Comparison of ENCODE assay signal across 3 cellular contexts in the genomic region with DNA sequence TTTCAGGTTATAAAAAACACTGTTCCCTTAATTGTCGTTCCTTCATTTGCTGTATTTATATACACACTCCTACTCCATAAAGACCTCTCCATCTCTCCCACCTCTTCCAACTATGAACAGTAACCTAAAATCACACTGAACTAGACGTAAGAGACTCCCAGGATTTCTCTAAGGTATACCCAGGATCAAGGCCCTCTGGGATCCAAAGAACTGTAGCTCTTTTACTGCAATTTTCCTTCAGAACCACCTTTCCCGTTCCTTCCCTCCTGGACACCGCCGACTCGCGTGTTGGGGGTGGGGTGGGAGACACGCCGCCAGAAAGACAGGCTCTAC.
TF ChIP-seq lines count a peak whose summit lies in the region.

No MANE protein-coding gene starts in this region.

TF ChIP-seq in A549, 52 proteins besides CTCF, POLR2A, EP300 and RAD21:
- no peak for TF ChIP-seq POLR2AphosphoS2 (conservative IDR thresholded peaks at IDR 0.05; ENCODE audit: low read length)

TF ChIP-seq in GM23338, 12 proteins besides CTCF, POLR2A, EP300 and RAD21:
- TF ChIP-seq STAT1 (IDR thresholded peaks at IDR 0.05; ENCODE audit: unreplicated experiment) (no peak), ZNF114 (CRISPR knock-in tag; IDR thresholded peaks at IDR 0.05) (no peak)
- TF ChIP-seq, protein P1, sequence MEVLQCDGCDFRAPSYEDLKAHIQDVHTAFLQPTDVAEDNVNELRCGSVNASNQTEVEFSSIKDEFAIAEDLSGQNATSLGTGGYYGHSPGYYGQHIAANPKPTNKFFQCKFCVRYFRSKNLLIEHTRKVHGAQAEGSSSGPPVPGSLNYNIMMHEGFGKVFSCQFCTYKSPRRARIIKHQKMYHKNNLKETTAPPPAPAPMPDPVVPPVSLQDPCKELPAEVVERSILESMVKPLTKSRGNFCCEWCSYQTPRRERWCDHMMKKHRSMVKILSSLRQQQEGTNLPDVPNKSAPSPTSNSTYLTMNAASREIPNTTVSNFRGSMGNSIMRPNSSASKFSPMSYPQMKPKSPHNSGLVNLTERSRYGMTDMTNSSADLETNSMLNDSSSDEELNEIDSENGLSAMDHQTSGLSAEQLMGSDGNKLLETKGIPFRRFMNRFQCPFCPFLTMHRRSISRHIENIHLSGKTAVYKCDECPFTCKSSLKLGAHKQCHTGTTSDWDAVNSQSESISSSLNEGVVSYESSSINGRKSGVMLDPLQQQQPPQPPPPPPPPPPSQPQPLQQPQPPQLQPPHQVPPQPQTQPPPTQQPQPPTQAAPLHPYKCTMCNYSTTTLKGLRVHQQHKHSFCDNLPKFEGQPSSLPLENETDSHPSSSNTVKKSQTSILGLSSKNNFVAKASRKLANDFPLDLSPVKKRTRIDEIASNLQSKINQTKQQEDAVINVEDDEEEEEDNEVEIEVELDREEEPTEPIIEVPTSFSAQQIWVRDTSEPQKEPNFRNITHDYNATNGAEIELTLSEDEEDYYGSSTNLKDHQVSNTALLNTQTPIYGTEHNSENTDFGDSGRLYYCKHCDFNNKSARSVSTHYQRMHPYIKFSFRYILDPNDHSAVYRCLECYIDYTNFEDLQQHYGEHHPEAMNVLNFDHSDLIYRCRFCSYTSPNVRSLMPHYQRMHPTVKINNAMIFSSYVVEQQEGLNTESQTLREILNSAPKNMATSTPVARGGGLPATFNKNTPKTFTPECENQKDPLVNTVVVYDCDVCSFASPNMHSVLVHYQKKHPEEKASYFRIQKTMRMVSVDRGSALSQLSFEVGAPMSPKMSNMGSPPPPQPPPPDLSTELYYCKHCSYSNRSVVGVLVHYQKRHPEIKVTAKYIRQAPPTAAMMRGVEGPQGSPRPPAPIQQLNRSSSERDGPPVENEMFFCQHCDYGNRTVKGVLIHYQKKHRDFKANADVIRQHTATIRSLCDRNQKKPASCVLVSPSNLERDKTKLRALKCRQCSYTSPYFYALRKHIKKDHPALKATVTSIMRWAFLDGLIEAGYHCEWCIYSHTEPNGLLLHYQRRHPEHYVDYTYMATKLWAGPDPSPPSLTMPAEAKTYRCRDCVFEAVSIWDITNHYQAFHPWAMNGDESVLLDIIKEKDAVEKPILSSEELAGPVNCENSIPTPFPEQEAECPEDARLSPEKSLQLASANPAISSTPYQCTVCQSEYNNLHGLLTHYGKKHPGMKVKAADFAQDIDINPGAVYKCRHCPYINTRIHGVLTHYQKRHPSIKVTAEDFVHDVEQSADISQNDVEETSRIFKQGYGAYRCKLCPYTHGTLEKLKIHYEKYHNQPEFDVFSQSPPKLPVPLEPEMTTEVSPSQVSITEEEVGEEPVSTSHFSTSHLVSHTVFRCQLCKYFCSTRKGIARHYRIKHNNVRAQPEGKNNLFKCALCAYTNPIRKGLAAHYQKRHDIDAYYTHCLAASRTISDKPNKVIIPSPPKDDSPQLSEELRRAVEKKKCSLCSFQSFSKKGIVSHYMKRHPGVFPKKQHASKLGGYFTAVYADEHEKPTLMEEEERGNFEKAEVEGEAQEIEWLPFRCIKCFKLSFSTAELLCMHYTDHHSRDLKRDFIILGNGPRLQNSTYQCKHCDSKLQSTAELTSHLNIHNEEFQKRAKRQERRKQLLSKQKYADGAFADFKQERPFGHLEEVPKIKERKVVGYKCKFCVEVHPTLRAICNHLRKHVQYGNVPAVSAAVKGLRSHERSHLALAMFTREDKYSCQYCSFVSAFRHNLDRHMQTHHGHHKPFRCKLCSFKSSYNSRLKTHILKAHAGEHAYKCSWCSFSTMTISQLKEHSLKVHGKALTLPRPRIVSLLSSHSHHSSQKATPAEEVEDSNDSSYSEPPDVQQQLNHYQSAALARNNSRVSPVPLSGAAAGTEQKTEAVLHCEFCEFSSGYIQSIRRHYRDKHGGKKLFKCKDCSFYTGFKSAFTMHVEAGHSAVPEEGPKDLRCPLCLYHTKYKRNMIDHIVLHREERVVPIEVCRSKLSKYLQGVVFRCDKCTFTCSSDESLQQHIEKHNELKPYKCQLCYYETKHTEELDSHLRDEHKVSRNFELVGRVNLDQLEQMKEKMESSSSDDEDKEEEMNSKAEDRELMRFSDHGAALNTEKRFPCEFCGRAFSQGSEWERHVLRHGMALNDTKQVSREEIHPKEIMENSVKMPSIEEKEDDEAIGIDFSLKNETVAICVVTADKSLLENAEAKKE (CRISPR knock-in tag; IDR thresholded peaks at IDR 0.05): no peak

TF ChIP-seq in GM12878, 131 proteins besides CTCF, POLR2A, EP300 and RAD21:
- no peak for TF ChIP-seq WRNIP1 (IDR thresholded peaks at IDR 0.05; ENCODE audit: borderline replicate concordance, low read depth, low read length)
- TF ChIP-seq, protein P2, sequence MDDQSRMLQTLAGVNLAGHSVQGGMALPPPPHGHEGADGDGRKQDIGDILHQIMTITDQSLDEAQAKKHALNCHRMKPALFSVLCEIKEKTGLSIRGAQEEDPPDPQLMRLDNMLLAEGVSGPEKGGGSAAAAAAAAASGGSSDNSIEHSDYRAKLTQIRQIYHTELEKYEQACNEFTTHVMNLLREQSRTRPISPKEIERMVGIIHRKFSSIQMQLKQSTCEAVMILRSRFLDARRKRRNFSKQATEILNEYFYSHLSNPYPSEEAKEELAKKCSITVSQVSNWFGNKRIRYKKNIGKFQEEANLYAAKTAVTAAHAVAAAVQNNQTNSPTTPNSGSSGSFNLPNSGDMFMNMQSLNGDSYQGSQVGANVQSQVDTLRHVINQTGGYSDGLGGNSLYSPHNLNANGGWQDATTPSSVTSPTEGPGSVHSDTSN (IDR thresholded peaks at IDR 0.05; ENCODE audit: insufficient replicate concordance, low read depth, low read length): no peak
- no peak for TF ChIP-seq E4F1 (IDR thresholded peaks at IDR 0.05; ENCODE audit: borderline replicate concordance, partially characterized antibody)
- TF ChIP-seq E2F8 (IDR thresholded peaks at IDR 0.05; ENCODE audit: low read depth, partially characterized antibody): no peak
- no peak for TF ChIP-seq TCF3 (IDR thresholded peaks at IDR 0.05; ENCODE audit: borderline replicate concordance, insufficient read depth, low read depth, low read length)
- no peak for TF ChIP-seq SPI1 (IDR thresholded peaks at IDR 0.05; ENCODE audit: borderline replicate concordance, insufficient read depth, low read depth, low read length)
- no peak for TF ChIP-seq SMAD1 (IDR thresholded peaks at IDR 0.05; ENCODE audit: low read depth, partially characterized antibody)
- TF ChIP-seq, protein P3, sequence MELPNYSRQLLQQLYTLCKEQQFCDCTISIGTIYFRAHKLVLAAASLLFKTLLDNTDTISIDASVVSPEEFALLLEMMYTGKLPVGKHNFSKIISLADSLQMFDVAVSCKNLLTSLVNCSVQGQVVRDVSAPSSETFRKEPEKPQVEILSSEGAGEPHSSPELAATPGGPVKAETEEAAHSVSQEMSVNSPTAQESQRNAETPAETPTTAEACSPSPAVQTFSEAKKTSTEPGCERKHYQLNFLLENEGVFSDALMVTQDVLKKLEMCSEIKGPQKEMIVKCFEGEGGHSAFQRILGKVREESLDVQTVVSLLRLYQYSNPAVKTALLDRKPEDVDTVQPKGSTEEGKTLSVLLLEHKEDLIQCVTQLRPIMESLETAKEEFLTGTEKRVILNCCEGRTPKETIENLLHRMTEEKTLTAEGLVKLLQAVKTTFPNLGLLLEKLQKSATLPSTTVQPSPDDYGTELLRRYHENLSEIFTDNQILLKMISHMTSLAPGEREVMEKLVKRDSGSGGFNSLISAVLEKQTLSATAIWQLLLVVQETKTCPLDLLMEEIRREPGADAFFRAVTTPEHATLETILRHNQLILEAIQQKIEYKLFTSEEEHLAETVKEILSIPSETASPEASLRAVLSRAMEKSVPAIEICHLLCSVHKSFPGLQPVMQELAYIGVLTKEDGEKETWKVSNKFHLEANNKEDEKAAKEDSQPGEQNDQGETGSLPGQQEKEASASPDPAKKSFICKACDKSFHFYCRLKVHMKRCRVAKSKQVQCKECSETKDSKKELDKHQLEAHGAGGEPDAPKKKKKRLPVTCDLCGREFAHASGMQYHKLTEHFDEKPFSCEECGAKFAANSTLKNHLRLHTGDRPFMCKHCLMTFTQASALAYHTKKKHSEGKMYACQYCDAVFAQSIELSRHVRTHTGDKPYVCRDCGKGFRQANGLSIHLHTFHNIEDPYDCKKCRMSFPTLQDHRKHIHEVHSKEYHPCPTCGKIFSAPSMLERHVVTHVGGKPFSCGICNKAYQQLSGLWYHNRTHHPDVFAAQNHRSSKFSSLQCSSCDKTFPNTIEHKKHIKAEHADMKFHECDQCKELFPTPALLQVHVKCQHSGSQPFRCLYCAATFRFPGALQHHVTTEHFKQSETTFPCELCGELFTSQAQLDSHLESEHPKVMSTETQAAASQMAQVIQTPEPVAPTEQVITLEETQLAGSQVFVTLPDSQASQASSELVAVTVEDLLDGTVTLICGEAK (IDR thresholded peaks at IDR 0.05; ENCODE audit: borderline replicate concordance): no peak
- TF ChIP-seq POLR2AphosphoS5 (IDR thresholded peaks at IDR 0.05; ENCODE audit: low read length): no peak
- no peak for TF ChIP-seq TCF7 (IDR thresholded peaks at IDR 0.05; ENCODE audit: borderline replicate concordance)
- TF ChIP-seq CHD2 (IDR thresholded peaks at IDR 0.05; ENCODE audit: borderline replicate concordance, low read depth, low read length): no peak
- no peak for TF ChIP-seq MTA2 (IDR thresholded peaks at IDR 0.05; ENCODE audit: low read depth)
- TF ChIP-seq KAT2A (conservative IDR thresholded peaks at IDR 0.05; ENCODE audit: control insufficient read depth, low read depth, low read length): no peak
- no peak for TF ChIP-seq FOXK2 (IDR thresholded peaks at IDR 0.05)
- TF ChIP-seq SREBF1 (IDR thresholded peaks at IDR 0.05; ENCODE audit: low read length): no peak
- TF ChIP-seq RAD51 (IDR thresholded peaks at IDR 0.05): no peak
- no peak for TF ChIP-seq NBN (IDR thresholded peaks at IDR 0.05)
- no peak for TF ChIP-seq SREBF2 (IDR thresholded peaks at IDR 0.05; ENCODE audit: low read length)
- no peak for TF ChIP-seq ZNF207 (IDR thresholded peaks at IDR 0.05; ENCODE audit: borderline replicate concordance)
- TF ChIP-seq CBX5 (IDR thresholded peaks at IDR 0.05; ENCODE audit: low read depth): no peak
